1 cellular context compared by ENCODE assay signal in genomic region chr4:19678763-19679162, GRCh38.
TF ChIP-seq lines count a peak whose summit lies in the region.

No MANE protein-coding gene starts in this region.

TF ChIP-seq in GM12891, 5 proteins besides CTCF, POLR2A, EP300 and RAD21 (continued from another document):
- TF ChIP-seq PAX5 (IDR thresholded peaks at IDR 0.05; ENCODE audit: insufficient read depth, low read length, severe bottlenecking): no peak
- TF ChIP-seq SPI1 (IDR thresholded peaks at IDR 0.05; ENCODE audit: low read depth, low read length): no peak
- TF ChIP-seq POLR2AphosphoS5 (IDR thresholded peaks at IDR 0.05; ENCODE audit: low read depth, low read length): no peak
- TF ChIP-seq TAF1 (IDR thresholded peaks at IDR 0.05; ENCODE audit: low read depth, low read length): no peak
